Comparison of ENCODE assay signal across 15 cellular contexts in the genomic region with DNA sequence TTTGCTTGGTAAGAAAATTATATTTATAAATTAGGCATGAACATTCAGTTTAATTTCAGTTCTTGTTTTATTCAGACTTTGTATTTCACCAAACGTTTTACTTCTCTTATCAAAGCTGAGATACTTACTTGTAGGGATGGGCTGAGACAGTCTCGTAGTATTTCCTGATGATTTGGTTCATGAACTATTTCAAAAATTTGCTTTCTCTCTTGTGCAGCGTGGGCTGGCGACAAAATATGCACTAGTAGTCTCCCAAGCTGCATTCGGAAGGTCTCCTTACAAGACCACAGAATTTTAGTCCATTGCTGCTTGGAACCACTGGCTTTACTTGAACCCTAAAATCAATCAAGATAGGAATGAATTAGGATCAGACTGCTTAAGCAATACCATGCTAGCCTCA.
DNase-seq lines count a peak whose midpoint lies in the region; ATAC-seq and TF ChIP-seq lines count a peak whose summit lies in the region.
"Had no signal": no experiment of that assay in that cellular context is flagged by ENCODE, and none has a peak within 500 bp of the region (broad histone marks: within the 10 kb centered on the region; RNA-seq: fewer than 3 reads in every experiment).

No MANE protein-coding gene starts in this region.

- peak; percentile 22 for DNase-seq in GM04504 (ENCODE audit: low read depth)
- DNase-seq in fibroblast of the aortic adventitia (ENCODE audit: low read depth) = peak; percentile 67
- DNase-seq in renal cortical epithelial cell (ENCODE audit: low read depth) = peak; percentile 28
- DNase-seq in T-helper 2 cell = no peak
- DNase-seq in activated CD4-positive, alpha-beta T cell treated with anti-CD3 and anti-CD28 coated beads, Interleukin-2, amount 10 ng/mL, durations not matched to agents 24 days and 14 days = no peak
- no peak for DNase-seq in HUDEP-2 (lab: John Stamatoyannopoulos, UW; ENCODE audit: unreplicated experiment in 76 of 76)
- DNase-seq: activated CD4-positive, CD25-positive, alpha-beta regulatory T cell; CD8-positive, alpha-beta T cell; GDM1; left ventricle myocardium inferior; NCI-H187 had no signal

- H3K36me3 Mint-ChIP-seq in activated CD4-positive, alpha-beta T cell treated with anti-CD3 and anti-CD28 coated beads, Interleukin-2, amount 10 ng/mL, durations not matched to agents 24 days and 14 days (ENCODE audit: low read depth) = peaks cover 66% of the 10 kb centered on the region

- H3K4me1 Mint-ChIP-seq in activated CD4-positive, alpha-beta T cell treated with anti-CD3 and anti-CD28 coated beads, Interleukin-2, amount 10 ng/mL, durations not matched to agents 24 days and 14 days = peaks cover 4% of the 10 kb centered on the region
- H3K4me1 Mint-ChIP-seq: neural progenitor cell had no signal

- H3K4me3 Mint-ChIP-seq in activated CD4-positive, alpha-beta T cell treated with anti-CD3 and anti-CD28 coated beads, Interleukin-2, amount 10 ng/mL, durations not matched to agents 24 days and 14 days = no peak overlapping the region
- H3K4me3 Mint-ChIP-seq: CD8-positive, alpha-beta T cell; neural progenitor cell had no signal

- ATAC-seq in SK-N-SH treated with all-trans-retinoic acid at 6 μM for 48 hours (peak; percentile 98), GM19463 (IDR thresholded peaks at IDR 0.05; ENCODE audit: unreplicated experiment) (no peak)
- ATAC-seq: CD8-positive, alpha-beta T cell had no signal

- intact Hi-C loops in activated CD4-positive, alpha-beta T cell treated with anti-CD3 and anti-CD28 coated beads, Interleukin-2, amount 10 ng/mL, durations not matched to agents 24 days and 14 days (cut with micrococcal nuclease) = no loop called here

- H3K27me3 Mint-ChIP-seq in activated CD4-positive, alpha-beta T cell treated with anti-CD3 and anti-CD28 coated beads, Interleukin-2, amount 10 ng/mL, durations not matched to agents 24 days and 14 days = no peaks in the 10 kb centered on the region

- peaks cover 6% of the 10 kb centered on the region for H3K9me3 Mint-ChIP-seq in activated CD4-positive, alpha-beta T cell treated with anti-CD3 and anti-CD28 coated beads, Interleukin-2, amount 10 ng/mL, durations not matched to agents 24 days and 14 days
- H3K9me3 Mint-ChIP-seq: CD8-positive, alpha-beta T cell; neural progenitor cell had no signal

- H3K27ac Mint-ChIP-seq in activated CD4-positive, alpha-beta T cell treated with anti-CD3 and anti-CD28 coated beads, Interleukin-2, amount 10 ng/mL, durations not matched to agents 24 days and 14 days = no peak overlapping the region
- H3K27ac Mint-ChIP-seq: CD8-positive, alpha-beta T cell; neural progenitor cell had no signal

- no peak for TF ChIP-seq CTCF in fibroblast of the aortic adventitia (IDR thresholded peaks at IDR 0.05; ENCODE audit: insufficient read depth, low read length)

- H3K4me3 ChIP-seq in fibroblast of the aortic adventitia (ENCODE audit: low read depth, low read length) = no peak overlapping the region
- H3K4me3 ChIP-seq: left ventricle myocardium inferior, neural progenitor cell, SK-N-MC had no signal

TF ChIP-seq in SK-N-SH treated with all-trans-retinoic acid at 6 μM for 48 hours, 23 proteins besides CTCF, POLR2A, EP300 and RAD21:
- TF ChIP-seq TCF4 (CRISPR knock-in tag; IDR thresholded peaks at IDR 0.05; ENCODE audit: borderline replicate concordance) = no peak

Comparison
In these comparisons a context has a peak if more than half of its experiments do, and no peak if none do; other contexts are left out.
1. DNase-seq: peak in GM04504 (single experiment), fibroblast of the aortic adventitia (single experiment) and renal cortical epithelial cell (single experiment); none in T-helper 2 cell (0 of 5), activated CD4-positive, alpha-beta T cell treated with anti-CD3 and anti-CD28 coated beads, Interleukin-2, amount 10 ng/mL, durations not matched to agents 24 days and 14 days (single experiment) and HUDEP-2 (0 of 76).